Comparison of ENCODE assay signal across 8 cellular contexts in the genomic region with DNA sequence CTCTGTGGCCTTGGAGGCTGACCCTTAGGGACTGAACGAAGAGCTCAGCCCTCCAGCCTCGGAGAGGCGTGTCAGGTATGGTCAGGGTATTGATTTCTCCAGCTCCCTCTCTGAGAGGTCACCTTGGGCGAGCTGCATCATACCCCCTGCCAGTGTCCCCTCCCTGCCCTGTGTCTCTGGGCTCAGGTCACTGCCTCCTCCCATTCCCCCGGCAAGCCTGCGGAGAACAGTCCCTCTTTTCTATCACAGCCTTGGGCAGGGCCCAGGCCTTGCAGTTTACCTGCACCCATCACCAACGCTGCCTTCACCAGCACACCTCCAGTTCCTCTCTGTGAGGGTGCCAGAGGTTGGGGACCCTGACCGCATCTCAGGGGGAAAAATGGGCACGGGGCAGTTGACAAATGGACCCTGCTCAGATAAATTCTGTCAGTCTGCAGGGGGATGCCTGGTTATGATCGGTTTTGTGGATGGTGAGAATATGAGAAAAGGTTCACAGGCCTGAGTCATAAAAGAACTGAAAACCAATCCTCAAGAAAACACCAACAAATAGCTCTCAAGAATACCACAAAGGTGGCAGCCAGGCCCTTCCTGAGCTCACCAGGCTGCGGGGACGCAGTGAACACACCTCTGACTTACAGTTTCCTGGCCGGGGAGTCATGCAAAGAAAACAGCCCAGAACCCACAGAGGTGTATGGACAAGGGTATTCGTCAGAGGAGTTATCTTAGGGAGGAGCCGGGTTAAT. TPM values are rescaled to one million over a fixed set of nuclear protein-coding genes. Genes with fewer than 3 reads are reported as not detected.
DNase-seq lines count a peak whose midpoint lies in the region; ATAC-seq lines count a peak whose summit lies in the region.

No MANE protein-coding gene starts in this region.

- ATAC-seq in HG03095 (IDR thresholded peaks at IDR 0.05; ENCODE audit: unreplicated experiment) (no peak), GM21390 (IDR thresholded peaks at IDR 0.05; ENCODE audit: unreplicated experiment) (no peak)

- peaks cover 28% of the 10 kb centered on the region for H3K27me3 Mint-ChIP-seq in activated CD4-positive, alpha-beta memory T cell treated with anti-CD3 and anti-CD28 coated beads, Interleukin-2, amount 10 ng/mL, durations not matched to agents 7 days and 5 days

- POLR2A ChIA-PET in activated CD4-positive, alpha-beta memory T cell treated with anti-CD3 and anti-CD28 coated beads, Interleukin-2, amount 10 ng/mL, durations not matched to agents 7 days and 5 days (lab: Charles Lee) = interaction anchor here (0.9 to 1.4 kb wide), 3 partner anchors 16 to 90 kb away, joined by 3 to 4 read pairs (median 3); no protein-coding TSS in a partner anchor

- peak; percentile 66 for DNase-seq in stimulated activated naive CD4-positive, alpha-beta T cell treated with Interleukin-2 at 50 U/mL for 16 hours (lab: John Stamatoyannopoulos, UW)
- no peak for DNase-seq in stimulated activated naive CD4-positive, alpha-beta T cell (lab: John Stamatoyannopoulos, UW)
- peak; percentile 83 for DNase-seq in activated CD4-positive, alpha-beta memory T cell treated with anti-CD3 and anti-CD28 coated beads, Interleukin-2, amount 10 ng/mL, durations not matched to agents 7 days and 5 days
- DNase-seq in left kidney (ENCODE audit: low read depth, low spot score) (peak; percentile 75), NCI-H146 (lab: John Stamatoyannopoulos, UW) (no peak), KG1 (lab: John Stamatoyannopoulos, UW) (no peak)

- no peak overlapping the region for H3K4me3 Mint-ChIP-seq in activated CD4-positive, alpha-beta memory T cell treated with anti-CD3 and anti-CD28 coated beads, Interleukin-2, amount 10 ng/mL, durations not matched to agents 7 days and 5 days

- H3K36me3 Mint-ChIP-seq in activated CD4-positive, alpha-beta memory T cell treated with anti-CD3 and anti-CD28 coated beads, Interleukin-2, amount 10 ng/mL, durations not matched to agents 7 days and 5 days (ENCODE audit: low read depth) = no peaks in the 10 kb centered on the region

- no peaks in the 10 kb centered on the region for H3K9me3 Mint-ChIP-seq in activated CD4-positive, alpha-beta memory T cell treated with anti-CD3 and anti-CD28 coated beads, Interleukin-2, amount 10 ng/mL, durations not matched to agents 7 days and 5 days

- peak overlapping the region; percentile 55 for H3K27ac Mint-ChIP-seq in activated CD4-positive, alpha-beta memory T cell treated with anti-CD3 and anti-CD28 coated beads, Interleukin-2, amount 10 ng/mL, durations not matched to agents 7 days and 5 days

- CTCF ChIA-PET in activated CD4-positive, alpha-beta memory T cell treated with anti-CD3 and anti-CD28 coated beads, Interleukin-2, amount 10 ng/mL, durations not matched to agents 7 days and 5 days (lab: Charles Lee) = interaction anchor here (0.8 to 1.8 kb wide), 5 partner anchors 16 to 137 kb away, joined by 3 to 6 read pairs (median 4); partner anchors contain the start of gene RNU6ATAC

- H3K4me1 Mint-ChIP-seq in activated CD4-positive, alpha-beta memory T cell treated with anti-CD3 and anti-CD28 coated beads, Interleukin-2, amount 10 ng/mL, durations not matched to agents 7 days and 5 days = peaks cover 23% of the 10 kb centered on the region

RNA-seq across cellular contexts. Expression of gene RXRA, which starts 24.7 kb away (rescaled TPM):
- 1 to 10 TPM; 7.0 to 7.8 TPM for total RNA-seq in activated CD4-positive, alpha-beta memory T cell treated with anti-CD3 and anti-CD28 coated beads, Interleukin-2, amount 10 ng/mL, durations not matched to agents 7 days and 5 days

Comparison
In these comparisons a context has a peak if more than half of its experiments do, and no peak if none do; other contexts are left out.
1. DNase-seq: peak in stimulated activated naive CD4-positive, alpha-beta T cell treated with Interleukin-2 at 50 U/mL for 16 hours (single experiment), activated CD4-positive, alpha-beta memory T cell treated with anti-CD3 and anti-CD28 coated beads, Interleukin-2, amount 10 ng/mL, durations not matched to agents 7 days and 5 days (single experiment) and left kidney (single experiment); none in stimulated activated naive CD4-positive, alpha-beta T cell (0 of 6), NCI-H146 (single experiment) and KG1 (single experiment).